Comparison of ENCODE assay signal across 15 cellular contexts in genomic region chr18:35703043-35703688, GRCh38.
DNase-seq lines count a peak whose midpoint lies in the region; ATAC-seq and TF ChIP-seq lines count a peak whose summit lies in the region.
"Had no signal": no experiment of that assay in that cellular context is flagged by ENCODE, and none has a peak within 500 bp of the region (broad histone marks: within the 10 kb centered on the region; RNA-seq: fewer than 3 reads in every experiment).

No MANE protein-coding gene starts in this region.

- TF ChIP-seq POLR2A in thyroid gland (IDR thresholded peaks at IDR 0.05): no peak

- H3K9ac ChIP-seq in SK-N-SH (no peak overlapping the region), colonic mucosa (ENCODE audit: low read depth in 2 of 2, low read length in 2 of 2) (no peak overlapping the region)
- H3K9ac ChIP-seq: parathyroid adenoma had no signal

- no peak overlapping the region for H3K4me2 ChIP-seq in SK-N-SH

- POLR2A ChIA-PET in SK-N-SH (lab: Yijun Ruan, JAX): no interaction called here

- H3K9me3 ChIP-seq in SK-N-SH: no peaks in the 10 kb centered on the region
- no peaks in the 10 kb centered on the region for H3K9me3 ChIP-seq in RWPE2 (ENCODE audit: severe bottlenecking)
- H3K9me3 ChIP-seq in thyroid gland: no peaks in the 10 kb centered on the region
- H3K9me3 ChIP-seq in colonic mucosa: no peaks in the 10 kb centered on the region
- H3K9me3 ChIP-seq: esophagus muscularis mucosa had no signal

- H3K4me3 ChIP-seq in SK-N-SH (ENCODE audit: low read depth in 2 of 2, low read length in 1 of 2): no peak overlapping the region
- H3K4me3 ChIP-seq in RWPE2 (ENCODE audit: severe bottlenecking): no peak overlapping the region
- no peak overlapping the region for H3K4me3 ChIP-seq in fibroblast of pulmonary artery (replicated peaks; ENCODE audit: low read depth, low read length)
- H3K4me3 ChIP-seq in thyroid gland (replicated peaks in 1 of 3): no peak overlapping the region
- H3K4me3 ChIP-seq in colonic mucosa: no peak overlapping the region
- H3K4me3 ChIP-seq: esophagus muscularis mucosa had no signal

- H3K4me1 ChIP-seq in SK-N-SH (ENCODE audit: control insufficient read depth in 1 of 2, insufficient read depth in 2 of 2, low read depth in 1 of 2, low read length in 1 of 2) (no peaks in the 10 kb centered on the region), RWPE2 (ENCODE audit: insufficient read depth, poor library complexity, severe bottlenecking) (peaks cover 3% of the 10 kb centered on the region), thyroid gland (peaks cover 0 to 12% of the 10 kb centered on the region in 2 donors), colonic mucosa (no peaks in the 10 kb centered on the region)
- H3K4me1 ChIP-seq: esophagus muscularis mucosa, parathyroid adenoma had no signal

- H3K9me2 ChIP-seq in SK-N-SH: no peaks in the 10 kb centered on the region

- no peak overlapping the region for H2AFZ ChIP-seq in SK-N-SH (ENCODE audit: low read depth)
- H2AFZ ChIP-seq: parathyroid adenoma had no signal

- H3K27me3 ChIP-seq in SK-N-SH (ENCODE audit: insufficient read depth) (no peaks in the 10 kb centered on the region), RWPE2 (ENCODE audit: insufficient read depth, poor library complexity, severe bottlenecking) (no peaks in the 10 kb centered on the region), thyroid gland (no peaks in the 10 kb centered on the region), colonic mucosa (no peaks in the 10 kb centered on the region)
- H3K27me3 ChIP-seq: esophagus muscularis mucosa had no signal

- peaks cover 17% of the 10 kb centered on the region for H3F3A ChIP-seq in SK-N-SH (replicated peaks; ENCODE audit: insufficient read depth)

- TF ChIP-seq CTCF in SK-N-SH (IDR thresholded peaks at IDR 0.05): no peak
- no peak for TF ChIP-seq CTCF in RWPE2 (IDR thresholded peaks at IDR 0.05; ENCODE audit: poor library complexity, severe bottlenecking)
- TF ChIP-seq CTCF in fibroblast of pulmonary artery (IDR thresholded peaks at IDR 0.05; ENCODE audit: low read length, missing control alignments): no peak
- no peak for TF ChIP-seq CTCF in thyroid gland (IDR thresholded peaks at IDR 0.05)
- no peak for TF ChIP-seq CTCF in colonic mucosa (IDR thresholded peaks at IDR 0.05)

- intact Hi-C loops in thyroid gland (cut with DNase I): loop anchor here (10.0 kb wide), 1 partner anchor 118 kb away; the partner anchor contains the start of gene GALNT1
- intact Hi-C loops in colonic mucosa (cut with DNase I): no loop called here

- peak overlapping the region in 1 of 2 experiments; percentile 25; a peak in 1 of 4 replicates for H3K27ac ChIP-seq in SK-N-SH (ENCODE audit: low read depth in 2 of 2, low read length in 1 of 2)
- H3K27ac ChIP-seq in RWPE2 (ENCODE audit: poor library complexity, severe bottlenecking): peak overlapping the region; percentile 11
- H3K27ac ChIP-seq in thyroid gland: peak overlapping the region; percentile 25 to 54 (median 35)
- no peak overlapping the region for H3K27ac ChIP-seq in colonic mucosa
- H3K27ac ChIP-seq: esophagus muscularis mucosa, parathyroid adenoma had no signal

- no peaks in the 10 kb centered on the region for H3K79me2 ChIP-seq in SK-N-SH (ENCODE audit: insufficient read depth)
- H3K79me2 ChIP-seq: parathyroid adenoma had no signal

- no peak for TF ChIP-seq EP300 in SK-N-SH (IDR thresholded peaks at IDR 0.05; ENCODE audit: borderline replicate concordance in 1 of 2, low read depth in 1 of 2, low read length in 1 of 2)

- peaks cover 9% of the 10 kb centered on the region in 2 experiments for H3K36me3 ChIP-seq in SK-N-SH (replicated peaks in 1 of 2; ENCODE audit: control insufficient read depth in 1 of 2, insufficient read depth in 2 of 2, low read length in 1 of 2)
- peaks cover 10% of the 10 kb centered on the region for H3K36me3 ChIP-seq in RWPE2 (ENCODE audit: low read depth)
- H3K36me3 ChIP-seq in thyroid gland: no peaks in the 10 kb centered on the region
- H3K36me3 ChIP-seq in colonic mucosa: no peaks in the 10 kb centered on the region

- no peaks in the 10 kb centered on the region for H4K20me1 ChIP-seq in SK-N-SH (ENCODE audit: insufficient read depth)

- CTCF ChIA-PET in SK-N-SH (lab: Yijun Ruan, JAX): no interaction called here

- ATAC-seq in SK-N-SH treated with all-trans-retinoic acid at 6 μM for 48 hours (no peak), RWPE2 (ENCODE audit: low read depth) (peak; percentile 29; the same call in 1 of the 3 replicates), HG03139 (IDR thresholded peaks at IDR 0.05; ENCODE audit: unreplicated experiment) (no peak)

- no peak for TF ChIP-seq RAD21 in SK-N-SH (IDR thresholded peaks at IDR 0.05; ENCODE audit: low read length)

- no peak for DNase-seq in SK-N-SH
- DNase-seq in RWPE2 (ENCODE audit: low spot score): no peak
- DNase-seq in fibroblast of pulmonary artery (ENCODE audit: low read depth): peak; percentile 6
- DNase-seq in thyroid gland: no peak
- DNase-seq in colonic mucosa: no peak
- no peak for DNase-seq in T-helper 1 cell
- DNase-seq: activated CD4-positive, alpha-beta memory T cell treated with anti-CD3 and anti-CD28 coated beads, Interleukin-2, amount 10 ng/mL, durations not matched to agents 7 days and 5 days; amygdala; NCI-H1436; NCI-H524; stimulated activated naive CD4-positive, alpha-beta T cell had no signal

TF ChIP-seq in SK-N-SH treated with all-trans-retinoic acid at 6 μM for 48 hours, 23 proteins besides CTCF, POLR2A, EP300 and RAD21:
- TF ChIP-seq CREB5 (CRISPR knock-in tag; IDR thresholded peaks at IDR 0.05; ENCODE audit: low read depth): 0 out of 2 replicates have a peak, but pooled peaks have one; percentile 14
- TF ChIP-seq ISL1 (CRISPR knock-in tag; IDR thresholded peaks at IDR 0.05): peak; percentile 59; the same call in 1 of the 2 replicates
- no peak for TF ChIP-seq CSRNP3 (CRISPR knock-in tag; IDR thresholded peaks at IDR 0.05)
- no peak for TF ChIP-seq BACH2 (CRISPR knock-in tag; IDR thresholded peaks at IDR 0.05; ENCODE audit: borderline replicate concordance)
TF ChIP-seq in SK-N-SH treated with all-trans-retinoic acid at 6 μM for 48 hours: peak in this region for 2.

TF ChIP-seq in SK-N-SH, 30 proteins besides CTCF, POLR2A, EP300 and RAD21:
- no peak for TF ChIP-seq TAF1 (IDR thresholded peaks at IDR 0.05; ENCODE audit: borderline replicate concordance, low read depth, low read length)
- TF ChIP-seq SIN3A (IDR thresholded peaks at IDR 0.05; ENCODE audit: borderline replicate concordance, low read depth, low read length): no peak
- TF ChIP-seq EZH2phosphoT487 (IDR thresholded peaks at IDR 0.05; ENCODE audit: borderline replicate concordance, low read depth): no peak
- no peak for TF ChIP-seq USF1 (IDR thresholded peaks at IDR 0.05; ENCODE audit: borderline replicate concordance, low read depth)
- no peak for TF ChIP-seq MEF2A (IDR thresholded peaks at IDR 0.05; ENCODE audit: borderline replicate concordance, low read depth)
- TF ChIP-seq IRF3 (IDR thresholded peaks at IDR 0.05; ENCODE audit: low read depth, low read length): no peak
- TF ChIP-seq NFIC (IDR thresholded peaks at IDR 0.05; ENCODE audit: borderline replicate concordance): no peak
- TF ChIP-seq TCF12 (IDR thresholded peaks at IDR 0.05): no peak
